17 cellular contexts compared by ENCODE assay signal in the genomic region with DNA sequence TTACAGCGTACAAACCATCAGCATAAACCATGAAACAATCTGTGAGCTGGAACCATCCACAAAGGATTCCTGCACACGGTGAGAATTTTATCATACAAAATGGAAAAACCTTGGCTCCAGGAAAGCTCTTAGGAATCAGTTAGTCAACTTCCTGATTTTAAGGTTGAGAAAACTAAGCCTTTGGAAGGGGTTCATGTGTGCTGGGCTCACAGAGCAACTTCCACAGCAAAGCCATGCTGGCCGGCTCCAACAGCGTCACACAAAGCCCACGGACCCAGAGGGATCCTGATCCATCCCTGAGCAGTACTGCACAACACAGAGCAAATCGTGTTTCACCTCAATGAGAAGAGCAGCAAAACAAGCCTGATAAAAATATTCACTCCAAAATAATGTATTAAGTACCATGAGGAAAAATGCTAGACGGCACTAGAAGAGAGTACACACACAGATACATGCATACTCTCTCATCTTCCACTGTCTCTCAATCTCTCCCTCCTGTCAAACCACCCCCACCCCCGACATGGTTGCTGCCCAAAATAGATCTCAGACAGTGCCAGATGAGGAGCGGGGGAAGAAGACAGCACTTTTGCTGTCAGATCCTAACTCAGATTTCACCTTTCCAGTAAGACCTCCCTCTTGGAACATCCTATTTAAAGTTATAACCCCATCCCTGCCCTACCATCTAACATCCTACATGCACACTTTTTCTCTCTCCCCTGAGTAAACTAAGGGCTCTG. TPM values are rescaled to one million over a fixed set of nuclear protein-coding genes. Genes with fewer than 3 reads are reported as not detected.
DNase-seq lines count a peak whose midpoint lies in the region; ATAC-seq and TF ChIP-seq lines count a peak whose summit lies in the region.
"Had no signal": no experiment of that assay in that cellular context is flagged by ENCODE, and none has a peak within 500 bp of the region (broad histone marks: within the 10 kb centered on the region; RNA-seq: fewer than 3 reads in every experiment).

No MANE protein-coding gene starts in this region.

- no peak overlapping the region for H3K4me3 ChIP-seq in HEK293 (ENCODE audit: low read depth, low read length)
- no peak overlapping the region for H3K4me3 ChIP-seq in transverse colon
- no peak overlapping the region for H3K4me3 ChIP-seq in upper lobe of right lung
- H3K4me3 ChIP-seq: K562, PC-9 had no signal

- in situ Hi-C loops in transverse colon (cut with MboI; ENCODE audit: low pct_ligation_motif_present in 1 of 4, low pct_unique_long_range_greater_than_20kb in 1 of 4, low sequenced_read_pairs in 3 of 4) = no loop called here

- H3K9me3 Mint-ChIP-seq in progenitor cell of endocrine pancreas (ENCODE audit: low read depth) = peaks cover 3% of the 10 kb centered on the region
- H3K9me3 Mint-ChIP-seq: CD4-positive, alpha-beta T cell had no signal

- no peaks in the 10 kb centered on the region for H3K27me3 Mint-ChIP-seq in progenitor cell of endocrine pancreas

- DNase-seq in head of caudate nucleus (peak in 23 of 42 donors; percentile 4 to 71 (median 37)), progenitor cell of endocrine pancreas (ENCODE audit: low spot score, unreplicated experiment) (no peak), NCI-H128 (lab: John Stamatoyannopoulos, UW; ENCODE audit: unreplicated experiment) (no peak), transverse colon (no peak), upper lobe of right lung (no peak)
- DNase-seq: Calu3; CD4-positive, alpha-beta T cell; NCI-H1048; NCI-H1694; NCI-H510A treated with DMSO at 0.1 percent for 48 hours; NCI-H82; PC-9 had no signal

- H3K27ac ChIP-seq in HEK293 (ENCODE audit: extremely low read depth, low read depth, low read length) = no peak overlapping the region
- H3K27ac ChIP-seq in transverse colon = no peak overlapping the region
- no peak overlapping the region for H3K27ac ChIP-seq in upper lobe of right lung
- H3K27ac ChIP-seq: PC-9 had no signal

- intact Hi-C loops in head of caudate nucleus (cut with DNase I) (no loop called here), transverse colon (cut with DNase I; ENCODE audit: low total_unique reads) (no loop called here), upper lobe of right lung (cut with DNase I) (no loop called here)

- CTCF ChIA-PET in HEK293 (lab: Yijun Ruan, JAX) = no interaction called here

- no peak for TF ChIP-seq CTCF in HEK293 (tag by site-specific recombination; IDR thresholded peaks at IDR 0.05)
- TF ChIP-seq CTCF in progenitor cell of endocrine pancreas (IDR thresholded peaks at IDR 0.05; ENCODE audit: unreplicated experiment) = no peak
- no peak for TF ChIP-seq CTCF in transverse colon (IDR thresholded peaks at IDR 0.05)
- no peak for TF ChIP-seq CTCF in upper lobe of right lung (IDR thresholded peaks at IDR 0.05)

- peaks cover 6% of the 10 kb centered on the region for H3K36me3 Mint-ChIP-seq in progenitor cell of endocrine pancreas (ENCODE audit: insufficient read depth)

- no peak for TF ChIP-seq POLR2A in transverse colon (IDR thresholded peaks at IDR 0.05)

- POLR2A ChIA-PET in HEK293 (lab: Yijun Ruan, JAX) = no interaction called here

- H3K4me1 ChIP-seq in HEK293 (ENCODE audit: control insufficient read depth, insufficient read depth, low read length) (no peaks in the 10 kb centered on the region), transverse colon (peaks cover 0 to 9% (median 0%) of the 10 kb centered on the region in 4 donors), upper lobe of right lung (no peaks in the 10 kb centered on the region)

- H3K27me3 ChIP-seq in transverse colon (no peaks in the 10 kb centered on the region), upper lobe of right lung (no peaks in the 10 kb centered on the region)

- H3K9me3 ChIP-seq in HEK293 (ENCODE audit: control insufficient read depth, insufficient read depth, low read depth, low read length) (no peaks in the 10 kb centered on the region), transverse colon (no peaks in the 10 kb centered on the region), upper lobe of right lung (no peaks in the 10 kb centered on the region)

- WGBS in transverse colon (ENCODE audit: low coverage in 1 of 2), 2 donors = 78 to 93% methylated on average over 3 to 9 of the region's 9 CpGs

- H3K27ac Mint-ChIP-seq in progenitor cell of endocrine pancreas = peak overlapping the region; percentile 63
- H3K27ac Mint-ChIP-seq: B cell; CD4-positive, alpha-beta T cell had no signal

- no peak overlapping the region for H3K4me3 Mint-ChIP-seq in progenitor cell of endocrine pancreas (ENCODE audit: low read depth)
- H3K4me3 Mint-ChIP-seq: B cell; CD4-positive, alpha-beta T cell had no signal

- no peak for TF ChIP-seq EP300 in transverse colon (IDR thresholded peaks at IDR 0.05; ENCODE audit: low read depth)

- H3K36me3 ChIP-seq in HEK293 (ENCODE audit: control insufficient read depth in 2 of 2, insufficient read depth in 1 of 2, low read length in 2 of 2) (no peaks in the 10 kb centered on the region), transverse colon (no peaks in the 10 kb centered on the region), upper lobe of right lung (no peaks in the 10 kb centered on the region)

- no peaks in the 10 kb centered on the region for H3K4me1 Mint-ChIP-seq in progenitor cell of endocrine pancreas (ENCODE audit: low read depth)
- H3K4me1 Mint-ChIP-seq: B cell had no signal

- peak; percentile 48 for ATAC-seq in SK-N-SH treated with all-trans-retinoic acid at 6 μM for 48 hours
- ATAC-seq in upper lobe of right lung = no peak
- ATAC-seq: HCT116, K562 had no signal

TF ChIP-seq in HEK293, 187 proteins besides CTCF, POLR2A, EP300 and RAD21 (continues in another document):
- TF ChIP-seq ZFP41 (tag by site-specific recombination; IDR thresholded peaks at IDR 0.05; ENCODE audit: borderline replicate concordance) = no peak
- no peak for TF ChIP-seq FEZF1 (tag by site-specific recombination; IDR thresholded peaks at IDR 0.05)
- TF ChIP-seq ZNF544 (tag by site-specific recombination; IDR thresholded peaks at IDR 0.05) = no peak
- TF ChIP-seq ZNF112 (tag by site-specific recombination; IDR thresholded peaks at IDR 0.05) = no peak
- TF ChIP-seq, protein P1, sequence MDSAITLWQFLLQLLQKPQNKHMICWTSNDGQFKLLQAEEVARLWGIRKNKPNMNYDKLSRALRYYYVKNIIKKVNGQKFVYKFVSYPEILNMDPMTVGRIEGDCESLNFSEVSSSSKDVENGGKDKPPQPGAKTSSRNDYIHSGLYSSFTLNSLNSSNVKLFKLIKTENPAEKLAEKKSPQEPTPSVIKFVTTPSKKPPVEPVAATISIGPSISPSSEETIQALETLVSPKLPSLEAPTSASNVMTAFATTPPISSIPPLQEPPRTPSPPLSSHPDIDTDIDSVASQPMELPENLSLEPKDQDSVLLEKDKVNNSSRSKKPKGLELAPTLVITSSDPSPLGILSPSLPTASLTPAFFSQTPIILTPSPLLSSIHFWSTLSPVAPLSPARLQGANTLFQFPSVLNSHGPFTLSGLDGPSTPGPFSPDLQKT (IDR thresholded peaks at IDR 0.05; ENCODE audit: borderline replicate concordance, low read depth, low read length) = no peak

TF ChIP-seq in SK-N-SH treated with all-trans-retinoic acid at 6 μM for 48 hours, 23 proteins besides CTCF, POLR2A, EP300 and RAD21:
- TF ChIP-seq TCF4 (CRISPR knock-in tag; IDR thresholded peaks at IDR 0.05; ENCODE audit: borderline replicate concordance) (no peak), PPARA (CRISPR knock-in tag; IDR thresholded peaks at IDR 0.05; ENCODE audit: borderline replicate concordance) (no peak), GLIS3 (CRISPR knock-in tag; IDR thresholded peaks at IDR 0.05) (no peak), ESRRG (CRISPR knock-in tag; IDR thresholded peaks at IDR 0.05) (no peak), CSDC2 (CRISPR knock-in tag; IDR thresholded peaks at IDR 0.05) (no peak), ZFP3 (CRISPR knock-in tag; IDR thresholded peaks at IDR 0.05) (no peak), TOX (CRISPR knock-in tag; IDR thresholded peaks at IDR 0.05; ENCODE audit: borderline replicate concordance) (no peak)
- TF ChIP-seq, protein P2, sequence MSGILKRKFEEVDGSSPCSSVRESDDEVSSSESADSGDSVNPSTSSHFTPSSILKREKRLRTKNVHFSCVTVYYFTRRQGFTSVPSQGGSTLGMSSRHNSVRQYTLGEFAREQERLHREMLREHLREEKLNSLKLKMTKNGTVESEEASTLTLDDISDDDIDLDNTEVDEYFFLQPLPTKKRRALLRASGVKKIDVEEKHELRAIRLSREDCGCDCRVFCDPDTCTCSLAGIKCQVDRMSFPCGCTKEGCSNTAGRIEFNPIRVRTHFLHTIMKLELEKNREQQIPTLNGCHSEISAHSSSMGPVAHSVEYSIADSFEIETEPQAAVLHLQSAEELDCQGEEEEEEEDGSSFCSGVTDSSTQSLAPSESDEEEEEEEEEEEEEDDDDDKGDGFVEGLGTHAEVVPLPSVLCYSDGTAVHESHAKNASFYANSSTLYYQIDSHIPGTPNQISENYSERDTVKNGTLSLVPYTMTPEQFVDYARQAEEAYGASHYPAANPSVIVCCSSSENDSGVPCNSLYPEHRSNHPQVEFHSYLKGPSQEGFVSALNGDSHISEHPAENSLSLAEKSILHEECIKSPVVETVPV (CRISPR knock-in tag; IDR thresholded peaks at IDR 0.05) = no peak
- TF ChIP-seq, protein P3, sequence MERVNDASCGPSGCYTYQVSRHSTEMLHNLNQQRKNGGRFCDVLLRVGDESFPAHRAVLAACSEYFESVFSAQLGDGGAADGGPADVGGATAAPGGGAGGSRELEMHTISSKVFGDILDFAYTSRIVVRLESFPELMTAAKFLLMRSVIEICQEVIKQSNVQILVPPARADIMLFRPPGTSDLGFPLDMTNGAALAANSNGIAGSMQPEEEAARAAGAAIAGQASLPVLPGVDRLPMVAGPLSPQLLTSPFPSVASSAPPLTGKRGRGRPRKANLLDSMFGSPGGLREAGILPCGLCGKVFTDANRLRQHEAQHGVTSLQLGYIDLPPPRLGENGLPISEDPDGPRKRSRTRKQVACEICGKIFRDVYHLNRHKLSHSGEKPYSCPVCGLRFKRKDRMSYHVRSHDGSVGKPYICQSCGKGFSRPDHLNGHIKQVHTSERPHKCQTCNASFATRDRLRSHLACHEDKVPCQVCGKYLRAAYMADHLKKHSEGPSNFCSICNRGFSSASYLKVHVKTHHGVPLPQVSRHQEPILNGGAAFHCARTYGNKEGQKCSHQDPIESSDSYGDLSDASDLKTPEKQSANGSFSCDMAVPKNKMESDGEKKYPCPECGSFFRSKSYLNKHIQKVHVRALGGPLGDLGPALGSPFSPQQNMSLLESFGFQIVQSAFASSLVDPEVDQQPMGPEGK (CRISPR knock-in tag; IDR thresholded peaks at IDR 0.05; ENCODE audit: borderline replicate concordance) = no peak

RNA-seq across cellular contexts. Expression of a gene that starts 58.6 kb away (rescaled TPM):
- 12.5 and 13.4 TPM in 2 replicates for total RNA-seq in progenitor cell of endocrine pancreas
- 1 to 10 TPM; 1.5 to 8.4 (median 4.2) TPM for total RNA-seq in transverse colon
- total RNA-seq in upper lobe of right lung = 8.0 TPM
- total RNA-seq: K562 had no signal

Comparison
In these comparisons a context has a peak if more than half of its experiments do, and no peak if none do; other contexts are left out.
1. DNase-seq: peak in head of caudate nucleus (23 of 42); none in progenitor cell of endocrine pancreas (single experiment), NCI-H128 (single experiment), transverse colon (single experiment) and upper lobe of right lung (single experiment).